In the genomic region with DNA sequence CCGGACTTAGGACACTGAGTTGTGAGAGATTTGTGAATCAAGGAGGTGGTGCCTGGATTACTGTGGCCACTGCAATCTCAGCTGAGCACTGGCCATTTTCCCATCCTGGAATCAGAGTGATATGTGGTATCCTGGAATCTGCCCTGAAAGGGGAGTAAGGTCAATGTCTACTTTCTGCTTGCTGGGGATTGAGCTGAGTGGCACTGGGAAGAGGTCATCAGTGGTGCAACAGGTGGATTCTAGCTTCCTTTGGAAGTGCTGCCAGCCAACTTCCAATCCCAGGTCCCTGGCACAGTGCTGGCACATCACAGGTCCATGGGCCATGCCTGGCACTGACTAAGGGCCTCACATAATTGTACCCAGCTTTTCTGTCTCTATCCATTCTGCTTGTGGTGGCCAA, we compare ENCODE assay signal across 29 cellular contexts.
"Had no signal": no experiment of that assay in that cellular context is flagged by ENCODE, and none has a peak within 500 bp of the region (broad histone marks: within the 10 kb centered on the region; RNA-seq: fewer than 3 reads in every experiment).

No MANE protein-coding gene starts in this region.

- FAIRE-seq: small intestine had no signal

- H3K27me3 Mint-ChIP-seq: activated naive CD8-positive, alpha-beta T cell treated with anti-CD3 and anti-CD28 coated beads for 36 hours had no signal

- H3K27ac ChIP-seq: esophagus muscularis mucosa, foreskin keratinocyte, lower lobe of right lung, ovary, prostate gland, sigmoid colon, stomach, tibial nerve had no signal

- H3K9me3 Mint-ChIP-seq: activated naive CD8-positive, alpha-beta T cell treated with anti-CD3 and anti-CD28 coated beads for 36 hours; nephron progenitor cell; stimulated activated naive B cell treated with anti-CD40 and anti-IgM and Interleukin-4, amounts not matched to agents 10 μg/mL and 1 μg/mL and 100 μg/mL, for 72 hours had no signal

- H3K4me3 Mint-ChIP-seq: activated CD8-positive, alpha-beta memory T cell treated with anti-CD3 and anti-CD28 coated beads, Interleukin-2, amount 10 ng/mL, durations not matched to agents 7 days and 5 days; activated CD8-positive, alpha-beta T cell treated with anti-CD3 and anti-CD28 coated beads, Interleukin-2, amount 10 ng/mL, durations not matched to agents 7 days and 5 days; activated naive CD8-positive, alpha-beta T cell treated with anti-CD3 and anti-CD28 coated beads for 36 hours; nephron progenitor cell; stimulated activated naive B cell treated with anti-CD40 and anti-IgM and Interleukin-4, amounts not matched to agents 10 μg/mL and 1 μg/mL and 100 μg/mL, for 72 hours had no signal

- H3K9me3 ChIP-seq: esophagus muscularis mucosa, heart left ventricle, lower lobe of right lung, mucosa of descending colon, ovary, prostate gland, sigmoid colon, stomach, tibial nerve had no signal

- H3K36me3 Mint-ChIP-seq: activated CD8-positive, alpha-beta memory T cell treated with anti-CD3 and anti-CD28 coated beads, Interleukin-2, amount 10 ng/mL, durations not matched to agents 7 days and 5 days; activated naive CD8-positive, alpha-beta T cell treated with anti-CD3 and anti-CD28 coated beads for 36 hours; stimulated activated naive B cell treated with anti-CD40 and anti-IgM and Interleukin-4, amounts not matched to agents 10 μg/mL and 1 μg/mL and 100 μg/mL, for 72 hours had no signal

- ATAC-seq: activated CD8-positive, alpha-beta memory T cell treated with anti-CD3 and anti-CD28 coated beads, Interleukin-2, amount 10 ng/mL, durations not matched to agents 7 days and 5 days; activated CD8-positive, alpha-beta T cell treated with anti-CD3 and anti-CD28 coated beads, Interleukin-2, amount 10 ng/mL, durations not matched to agents 7 days and 5 days; foreskin keratinocyte; heart left ventricle; lower lobe of right lung; mucosa of descending colon; stimulated activated naive B cell treated with anti-CD40 and anti-IgM and Interleukin-4, amounts not matched to agents 10 μg/mL and 1 μg/mL and 100 μg/mL, for 72 hours had no signal

- H3K4me1 ChIP-seq: foreskin keratinocyte, prostate gland, sigmoid colon had no signal

- H3K27ac Mint-ChIP-seq: activated CD8-positive, alpha-beta memory T cell treated with anti-CD3 and anti-CD28 coated beads, Interleukin-2, amount 10 ng/mL, durations not matched to agents 7 days and 5 days; activated CD8-positive, alpha-beta T cell treated with anti-CD3 and anti-CD28 coated beads, Interleukin-2, amount 10 ng/mL, durations not matched to agents 7 days and 5 days; activated naive CD8-positive, alpha-beta T cell treated with anti-CD3 and anti-CD28 coated beads for 36 hours; nephron progenitor cell; stimulated activated naive B cell treated with anti-CD40 and anti-IgM and Interleukin-4, amounts not matched to agents 10 μg/mL and 1 μg/mL and 100 μg/mL, for 72 hours had no signal

- H3K4me3 ChIP-seq: esophagus muscularis mucosa, heart left ventricle, lower lobe of right lung, mucosa of descending colon, ovary, prostate gland, sigmoid colon, stomach, tibial nerve had no signal

- H3K27me3 ChIP-seq: heart left ventricle, ovary, sigmoid colon, stomach, tibial nerve had no signal

- H3K36me3 ChIP-seq: esophagus muscularis mucosa, heart left ventricle, lower lobe of right lung, ovary, prostate gland, sigmoid colon, stomach, tibial nerve had no signal

- H3K4me1 Mint-ChIP-seq: nephron progenitor cell had no signal

- DNase-seq: activated CD4-positive, alpha-beta T cell treated with anti-CD3 and anti-CD28 coated beads, Interleukin-2, amount 50 U/mL, for 1 hour; activated CD4-positive, CD25-positive, alpha-beta regulatory T cell treated with anti-CD3 and anti-CD28 coated beads, Interleukin-2, amount 50 U/mL, for 72 hours; activated CD8-positive, alpha-beta memory T cell treated with anti-CD3 and anti-CD28 coated beads, Interleukin-2, amount 10 ng/mL, durations not matched to agents 7 days and 5 days; activated CD8-positive, alpha-beta T cell treated with anti-CD3 and anti-CD28 coated beads, Interleukin-2, amount 10 ng/mL, durations not matched to agents 7 days and 5 days; activated effector memory CD4-positive, alpha-beta T cell treated with Interleukin-2 at 50 U/mL for 16 hours; activated naive CD4-positive, alpha-beta T cell treated with Interleukin-2 at 50 U/mL for 16 hours; activated naive CD8-positive, alpha-beta T cell treated with anti-CD3 and anti-CD28 coated beads for 36 hours; activated T-cell treated with anti-CD3 and anti-CD28 coated beads, Interleukin-2, amount 50 U/mL, for 48 hours; central memory CD4-positive, alpha-beta T cell; dermis blood vessel endothelial cell; effector CD4-positive, alpha-beta T cell; foreskin keratinocyte; heart left ventricle; lower lobe of right lung; mesendoderm; nephron progenitor cell; ovary; retina; sigmoid colon; small intestine; stimulated activated CD4-positive, alpha-beta T cell treated with anti-CD3 and anti-CD28 coated beads, Interleukin-1b, Interleukin-23, amount 100 ng/mL, for 48 hours; stimulated activated CD4-positive, alpha-beta T cell treated with anti-CD3 and anti-CD28 coated beads, Interleukin-4, amount 100 ng/mL, for 4 hours; stimulated activated naive B cell treated with anti-CD40 and anti-IgM and Interleukin-4, amounts not matched to agents 10 μg/mL and 1 μg/mL and 100 μg/mL, for 72 hours; stomach; T-helper 2 cell had no signal
